1 cellular context compared by ENCODE assay signal in the genomic region with DNA sequence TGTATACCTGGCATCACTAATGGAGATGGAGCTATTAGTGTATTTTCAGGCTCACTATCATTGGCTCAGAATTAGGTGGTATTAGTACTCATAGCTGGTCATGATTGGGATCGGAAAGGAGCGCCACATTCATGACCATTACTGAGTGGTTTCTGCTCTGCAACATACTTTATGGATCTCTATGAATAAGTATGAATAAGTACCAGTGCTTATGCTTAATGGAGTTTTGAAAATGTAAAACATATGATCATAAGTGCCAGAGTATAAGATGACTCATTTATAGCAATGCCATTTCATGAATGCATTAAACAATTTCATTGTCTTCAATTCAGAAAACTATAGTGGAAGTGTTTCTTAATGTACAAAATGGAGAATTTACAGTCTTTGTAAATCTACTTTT.
TF ChIP-seq lines count a peak whose summit lies in the region.

No MANE protein-coding gene starts in this region.

TF ChIP-seq in GM23338, 12 proteins besides CTCF, POLR2A, EP300 and RAD21 (continued from another document):
- TF ChIP-seq, protein P1, sequence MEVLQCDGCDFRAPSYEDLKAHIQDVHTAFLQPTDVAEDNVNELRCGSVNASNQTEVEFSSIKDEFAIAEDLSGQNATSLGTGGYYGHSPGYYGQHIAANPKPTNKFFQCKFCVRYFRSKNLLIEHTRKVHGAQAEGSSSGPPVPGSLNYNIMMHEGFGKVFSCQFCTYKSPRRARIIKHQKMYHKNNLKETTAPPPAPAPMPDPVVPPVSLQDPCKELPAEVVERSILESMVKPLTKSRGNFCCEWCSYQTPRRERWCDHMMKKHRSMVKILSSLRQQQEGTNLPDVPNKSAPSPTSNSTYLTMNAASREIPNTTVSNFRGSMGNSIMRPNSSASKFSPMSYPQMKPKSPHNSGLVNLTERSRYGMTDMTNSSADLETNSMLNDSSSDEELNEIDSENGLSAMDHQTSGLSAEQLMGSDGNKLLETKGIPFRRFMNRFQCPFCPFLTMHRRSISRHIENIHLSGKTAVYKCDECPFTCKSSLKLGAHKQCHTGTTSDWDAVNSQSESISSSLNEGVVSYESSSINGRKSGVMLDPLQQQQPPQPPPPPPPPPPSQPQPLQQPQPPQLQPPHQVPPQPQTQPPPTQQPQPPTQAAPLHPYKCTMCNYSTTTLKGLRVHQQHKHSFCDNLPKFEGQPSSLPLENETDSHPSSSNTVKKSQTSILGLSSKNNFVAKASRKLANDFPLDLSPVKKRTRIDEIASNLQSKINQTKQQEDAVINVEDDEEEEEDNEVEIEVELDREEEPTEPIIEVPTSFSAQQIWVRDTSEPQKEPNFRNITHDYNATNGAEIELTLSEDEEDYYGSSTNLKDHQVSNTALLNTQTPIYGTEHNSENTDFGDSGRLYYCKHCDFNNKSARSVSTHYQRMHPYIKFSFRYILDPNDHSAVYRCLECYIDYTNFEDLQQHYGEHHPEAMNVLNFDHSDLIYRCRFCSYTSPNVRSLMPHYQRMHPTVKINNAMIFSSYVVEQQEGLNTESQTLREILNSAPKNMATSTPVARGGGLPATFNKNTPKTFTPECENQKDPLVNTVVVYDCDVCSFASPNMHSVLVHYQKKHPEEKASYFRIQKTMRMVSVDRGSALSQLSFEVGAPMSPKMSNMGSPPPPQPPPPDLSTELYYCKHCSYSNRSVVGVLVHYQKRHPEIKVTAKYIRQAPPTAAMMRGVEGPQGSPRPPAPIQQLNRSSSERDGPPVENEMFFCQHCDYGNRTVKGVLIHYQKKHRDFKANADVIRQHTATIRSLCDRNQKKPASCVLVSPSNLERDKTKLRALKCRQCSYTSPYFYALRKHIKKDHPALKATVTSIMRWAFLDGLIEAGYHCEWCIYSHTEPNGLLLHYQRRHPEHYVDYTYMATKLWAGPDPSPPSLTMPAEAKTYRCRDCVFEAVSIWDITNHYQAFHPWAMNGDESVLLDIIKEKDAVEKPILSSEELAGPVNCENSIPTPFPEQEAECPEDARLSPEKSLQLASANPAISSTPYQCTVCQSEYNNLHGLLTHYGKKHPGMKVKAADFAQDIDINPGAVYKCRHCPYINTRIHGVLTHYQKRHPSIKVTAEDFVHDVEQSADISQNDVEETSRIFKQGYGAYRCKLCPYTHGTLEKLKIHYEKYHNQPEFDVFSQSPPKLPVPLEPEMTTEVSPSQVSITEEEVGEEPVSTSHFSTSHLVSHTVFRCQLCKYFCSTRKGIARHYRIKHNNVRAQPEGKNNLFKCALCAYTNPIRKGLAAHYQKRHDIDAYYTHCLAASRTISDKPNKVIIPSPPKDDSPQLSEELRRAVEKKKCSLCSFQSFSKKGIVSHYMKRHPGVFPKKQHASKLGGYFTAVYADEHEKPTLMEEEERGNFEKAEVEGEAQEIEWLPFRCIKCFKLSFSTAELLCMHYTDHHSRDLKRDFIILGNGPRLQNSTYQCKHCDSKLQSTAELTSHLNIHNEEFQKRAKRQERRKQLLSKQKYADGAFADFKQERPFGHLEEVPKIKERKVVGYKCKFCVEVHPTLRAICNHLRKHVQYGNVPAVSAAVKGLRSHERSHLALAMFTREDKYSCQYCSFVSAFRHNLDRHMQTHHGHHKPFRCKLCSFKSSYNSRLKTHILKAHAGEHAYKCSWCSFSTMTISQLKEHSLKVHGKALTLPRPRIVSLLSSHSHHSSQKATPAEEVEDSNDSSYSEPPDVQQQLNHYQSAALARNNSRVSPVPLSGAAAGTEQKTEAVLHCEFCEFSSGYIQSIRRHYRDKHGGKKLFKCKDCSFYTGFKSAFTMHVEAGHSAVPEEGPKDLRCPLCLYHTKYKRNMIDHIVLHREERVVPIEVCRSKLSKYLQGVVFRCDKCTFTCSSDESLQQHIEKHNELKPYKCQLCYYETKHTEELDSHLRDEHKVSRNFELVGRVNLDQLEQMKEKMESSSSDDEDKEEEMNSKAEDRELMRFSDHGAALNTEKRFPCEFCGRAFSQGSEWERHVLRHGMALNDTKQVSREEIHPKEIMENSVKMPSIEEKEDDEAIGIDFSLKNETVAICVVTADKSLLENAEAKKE (CRISPR knock-in tag; IDR thresholded peaks at IDR 0.05), result no peak
